Comparison of ENCODE assay signal across 8 cellular contexts in genomic region chr6:116287668-116288282, GRCh38. TPM values are rescaled to one million over a fixed set of nuclear protein-coding genes. Genes with fewer than 3 reads are reported as not detected.
DNase-seq lines count a peak whose midpoint lies in the region; ATAC-seq and TF ChIP-seq lines count a peak whose summit lies in the region.

No MANE protein-coding gene starts in this region.

- no peaks in the 10 kb centered on the region for H3K4me1 Mint-ChIP-seq in activated CD8-positive, alpha-beta T cell treated with anti-CD3 and anti-CD28 coated beads, Interleukin-2, amount 10 ng/mL, durations not matched to agents 7 days and 5 days (ENCODE audit: low read depth)

- no peaks in the 10 kb centered on the region for H3K9me3 ChIP-seq in right cardiac atrium (ENCODE audit: control insufficient read depth, low read length)
- no peaks in the 10 kb centered on the region for H3K9me3 ChIP-seq in MG63

- H3K36me3 ChIP-seq in MG63, result no peaks in the 10 kb centered on the region

- H3K27me3 ChIP-seq in right cardiac atrium (ENCODE audit: control insufficient read depth, insufficient read depth) (no peaks in the 10 kb centered on the region), MG63 (no peaks in the 10 kb centered on the region; the same call in 1 of the 2 replicates)

- in situ Hi-C loops in Caki2 (cut with HindIII; ENCODE audit: low pct_unique_long_range_greater_than_20kb, low sequenced_read_pairs), result no loop called here

- no peak overlapping the region for H3K27ac ChIP-seq in right cardiac atrium (ENCODE audit: low read length)

- peak; percentile 36 for ATAC-seq in activated CD8-positive, alpha-beta T cell treated with anti-CD3 and anti-CD28 coated beads, Interleukin-2, amount 10 ng/mL, durations not matched to agents 7 days and 5 days
- ATAC-seq in right cardiac atrium, result peak; percentile 68 to 73

- no peak overlapping the region for H3K27ac Mint-ChIP-seq in activated CD8-positive, alpha-beta T cell treated with anti-CD3 and anti-CD28 coated beads, Interleukin-2, amount 10 ng/mL, durations not matched to agents 7 days and 5 days

- intact Hi-C loops in right cardiac atrium (cut with DNase I), result loop anchor here (5.0 to 10.0 kb wide), 3 partner anchors 157 to 247 kb away; no protein-coding TSS in a partner anchor

- no peaks in the 10 kb centered on the region for H3K27me3 Mint-ChIP-seq in activated CD8-positive, alpha-beta T cell treated with anti-CD3 and anti-CD28 coated beads, Interleukin-2, amount 10 ng/mL, durations not matched to agents 7 days and 5 days (ENCODE audit: low read depth)

- POLR2A ChIA-PET in activated CD8-positive, alpha-beta T cell treated with anti-CD3 and anti-CD28 coated beads, Interleukin-2, amount 10 ng/mL, durations not matched to agents 7 days and 5 days (lab: Charles Lee), result no interaction called here

- CTCF ChIA-PET in activated CD8-positive, alpha-beta T cell treated with anti-CD3 and anti-CD28 coated beads, Interleukin-2, amount 10 ng/mL, durations not matched to agents 7 days and 5 days (lab: Charles Lee), result interaction anchor here (0.6 to 3.5 kb wide), 42 partner anchors 8 to 361 kb away, joined by 3 to 39 read pairs (median 4); partner anchors contain the start of genes CALHM4, CALHM5, CALHM6 and RWDD1

- no peaks in the 10 kb centered on the region for H3K36me3 Mint-ChIP-seq in activated CD8-positive, alpha-beta T cell treated with anti-CD3 and anti-CD28 coated beads, Interleukin-2, amount 10 ng/mL, durations not matched to agents 7 days and 5 days (ENCODE audit: low read depth)

- no peaks in the 10 kb centered on the region for H3K4me1 ChIP-seq in right cardiac atrium (ENCODE audit: control insufficient read depth, insufficient read depth, low read length)

- no peak overlapping the region for H3K4me3 ChIP-seq in right cardiac atrium (ENCODE audit: low read length)
- H3K4me3 ChIP-seq in skeletal muscle cell (ENCODE audit: low read depth, low read length), result no peak overlapping the region
- no peak overlapping the region for H3K4me3 ChIP-seq in MG63

- DNase-seq in Caki2 (ENCODE audit: low read depth) (peak; percentile 30), GM20000 (ENCODE audit: low spot score) (peak; percentile 13), NCI-H146 (lab: John Stamatoyannopoulos, UW) (peak; percentile 25), right cardiac atrium (no peak), skeletal muscle cell (ENCODE audit: low read depth) (peak; percentile 13), UCSD-AML1 (lab: John Stamatoyannopoulos, UW; ENCODE audit: unreplicated experiment) (no peak), MG63 (no peak)
- DNase-seq in activated CD8-positive, alpha-beta T cell treated with anti-CD3 and anti-CD28 coated beads, Interleukin-2, amount 10 ng/mL, durations not matched to agents 7 days and 5 days, result no peak

- H3K9me3 Mint-ChIP-seq in activated CD8-positive, alpha-beta T cell treated with anti-CD3 and anti-CD28 coated beads, Interleukin-2, amount 10 ng/mL, durations not matched to agents 7 days and 5 days (ENCODE audit: insufficient read depth), result no peaks in the 10 kb centered on the region

- TF ChIP-seq CTCF in GM20000 (IDR thresholded peaks at IDR 0.05; ENCODE audit: extremely low read depth, missing control alignments), result peak; percentile 68

- 86% methylated on average over 2 of the region's 2 CpGs for WGBS in right cardiac atrium

- H3K4me3 Mint-ChIP-seq in activated CD8-positive, alpha-beta T cell treated with anti-CD3 and anti-CD28 coated beads, Interleukin-2, amount 10 ng/mL, durations not matched to agents 7 days and 5 days, result no peak overlapping the region

RNA-seq across cellular contexts. Expression of gene TSPYL1, which starts 8.0 kb away (rescaled TPM):
- 31.9 and 37.4 TPM in 2 replicates for total RNA-seq in Caki2 (2014; rRNA removed; shearing (Covaris generic); ENCODE audit: low replicate concordance)
- total RNA-seq in activated CD8-positive, alpha-beta T cell treated with anti-CD3 and anti-CD28 coated beads, Interleukin-2, amount 10 ng/mL, durations not matched to agents 7 days and 5 days, result 10 to 100 TPM; 37.8 to 38.4 TPM
- total RNA-seq in right cardiac atrium, result 10 to 100 TPM; 90.2 to 98.2 (median 96.3) TPM
- polyA plus RNA-seq in right cardiac atrium, result 34.9 TPM
- 61.4 and 81.3 TPM in 2 replicates for total RNA-seq in MG63 (2014; rRNA removed; shearing (Covaris generic); ENCODE audit: low replicate concordance)

RNA-seq across cellular contexts. Expression of gene TSPYL4, which starts 33.9 kb away (rescaled TPM):
- total RNA-seq in Caki2 (2014; rRNA removed; shearing (Covaris generic); ENCODE audit: low replicate concordance), result 1.4 and 3.4 TPM in 2 replicates
- total RNA-seq in activated CD8-positive, alpha-beta T cell treated with anti-CD3 and anti-CD28 coated beads, Interleukin-2, amount 10 ng/mL, durations not matched to agents 7 days and 5 days, result 10 to 100 TPM; 19.3 to 19.8 TPM
- total RNA-seq in right cardiac atrium, result 10 to 100 TPM; 38.6 to 43.6 (median 41.9) TPM
- 21.4 TPM for polyA plus RNA-seq in right cardiac atrium
- total RNA-seq in MG63 (2014; rRNA removed; shearing (Covaris generic); ENCODE audit: low replicate concordance), result 6.6 and 6.8 TPM in 2 replicates

Comparison
In these comparisons a context has a peak if more than half of its experiments do, and no peak if none do; other contexts are left out.
1. DNase-seq: peak in Caki2 (single experiment), GM20000 (single experiment), NCI-H146 (single experiment) and skeletal muscle cell (single experiment); none in activated CD8-positive, alpha-beta T cell treated with anti-CD3 and anti-CD28 coated beads, Interleukin-2, amount 10 ng/mL, durations not matched to agents 7 days and 5 days (single experiment), right cardiac atrium (0 of 3), UCSD-AML1 (single experiment) and MG63 (single experiment).